21 cellular contexts compared by ENCODE assay signal in genomic region chr12:125852116-125852515, GRCh38.
DNase-seq lines count a peak whose midpoint lies in the region; ATAC-seq, FAIRE-seq and TF ChIP-seq lines count a peak whose summit lies in the region.
"Had no signal": no experiment of that assay in that cellular context is flagged by ENCODE, and none has a peak within 500 bp of the region (broad histone marks: within the 10 kb centered on the region; RNA-seq: fewer than 3 reads in every experiment).

No MANE protein-coding gene starts in this region.

- TF ChIP-seq CTCF in bronchial epithelial cell (IDR thresholded peaks at IDR 0.05; ENCODE audit: insufficient read depth, low read length, severe bottlenecking): no peak

- H3K36me3 ChIP-seq in bronchial epithelial cell (ENCODE audit: control insufficient read depth, insufficient read depth, low read length): no peaks in the 10 kb centered on the region
- H3K36me3 ChIP-seq: BE2C, HAP-1 had no signal

- no peak overlapping the region for H3K4me3 ChIP-seq in bronchial epithelial cell (ENCODE audit: low read depth, low read length)
- H3K4me3 ChIP-seq: HAP-1 had no signal

- peak; percentile 9 for DNase-seq in RKO (ENCODE audit: low spot score)
- no peak for DNase-seq in bronchial epithelial cell (ENCODE audit: low read depth)
- peak; percentile 41 for DNase-seq in myocyte (ENCODE audit: low read depth)
- no peak for DNase-seq in DMS53 treated with DMSO at 0.1 percent for 48 hours (lab: John Stamatoyannopoulos, UW; ENCODE audit: unreplicated experiment)
- DNase-seq in nucleus accumbens (lab: John Stamatoyannopoulos, UW): no peak
- DNase-seq: ACHN; BE2C; C1 segment of cervical spinal cord; Caco-2; CD4-positive, CD25-positive, alpha-beta regulatory T cell; CD8-positive, alpha-beta memory T cell; DMS79; GDM1 had no signal

- FAIRE-seq in bronchial epithelial cell (lab: Jason Lieb, UNC): peak; percentile 13
- FAIRE-seq: A204.1, D721Med, GM12892, GM18507, H1, HepG2 had no signal

- no peak for ATAC-seq in GM18520 (IDR thresholded peaks at IDR 0.05; ENCODE audit: unreplicated experiment)
- ATAC-seq: HepG2 had no signal

- no peaks in the 10 kb centered on the region for H3K27me3 ChIP-seq in bronchial epithelial cell (ENCODE audit: control insufficient read depth, insufficient read depth, low read length)
- H3K27me3 ChIP-seq: BE2C had no signal

Comparison
In these comparisons a context has a peak if more than half of its experiments do, and no peak if none do; other contexts are left out.
1. DNase-seq: peak in RKO (single experiment) and myocyte (single experiment); none in bronchial epithelial cell (single experiment), DMS53 treated with DMSO at 0.1 percent for 48 hours (single experiment) and nucleus accumbens (0 of 56).